In the genomic region with DNA sequence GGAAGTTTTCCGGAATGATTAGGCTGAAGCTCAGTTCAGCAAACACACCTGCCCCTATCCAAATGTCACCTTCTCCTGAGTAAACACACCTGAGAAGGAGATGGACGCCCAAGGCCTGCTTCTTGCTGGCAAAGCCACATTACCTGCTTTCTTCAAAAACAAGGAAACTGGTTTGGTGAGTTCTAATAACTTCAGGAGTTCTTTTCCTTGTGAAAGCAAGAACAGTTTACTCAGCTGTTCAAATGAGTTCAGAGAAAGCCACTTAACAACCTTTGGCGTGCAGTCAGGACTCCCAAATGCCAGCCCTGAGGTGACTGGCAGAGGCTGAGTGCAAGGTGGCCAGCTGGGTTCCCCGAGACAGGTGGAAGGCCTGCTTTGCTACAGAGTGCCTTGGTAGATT, we compare ENCODE assay signal across 16 cellular contexts.
DNase-seq lines count a peak whose midpoint lies in the region; ATAC-seq and TF ChIP-seq lines count a peak whose summit lies in the region.
"Had no signal": no experiment of that assay in that cellular context is flagged by ENCODE, and none has a peak within 500 bp of the region (broad histone marks: within the 10 kb centered on the region; RNA-seq: fewer than 3 reads in every experiment).

No MANE protein-coding gene starts in this region.

- H3K27me3 ChIP-seq in MG63, result no peaks in the 10 kb centered on the region
- no peaks in the 10 kb centered on the region for H3K27me3 ChIP-seq in BE2C
- H3K27me3 ChIP-seq: adrenal gland had no signal

- H3K36me3 Mint-ChIP-seq in progenitor cell of endocrine pancreas (ENCODE audit: insufficient read depth), result peaks cover 69% of the 10 kb centered on the region

- H3K36me3 ChIP-seq in MG63 (peaks cover 10% of the 10 kb centered on the region), BE2C (peaks cover 29% of the 10 kb centered on the region)

- no peaks in the 10 kb centered on the region for H3K27me3 Mint-ChIP-seq in progenitor cell of endocrine pancreas

- H3K4me3 ChIP-seq in epithelial cell of esophagus (ENCODE audit: low read length) (no peak overlapping the region), MG63 (no peak overlapping the region), BE2C (ENCODE audit: low read depth, low read length) (no peak overlapping the region)
- H3K4me3 ChIP-seq: adrenal gland, K562 had no signal

- no peak for ATAC-seq in HG02763 (IDR thresholded peaks at IDR 0.05; ENCODE audit: unreplicated experiment)
- ATAC-seq: activated T-cell treated with anti-CD3 and anti-CD28 coated beads, Interleukin-2, amount 50 U/mL, for 4 hours; K562; naive thymus-derived CD4-positive, alpha-beta T cell; SK-N-SH treated with all-trans-retinoic acid at 6 μM for 48 hours had no signal

- peaks cover 63% of the 10 kb centered on the region for H3K4me1 Mint-ChIP-seq in progenitor cell of endocrine pancreas (ENCODE audit: low read depth)

- peak overlapping the region; percentile 58 for H3K4me3 Mint-ChIP-seq in progenitor cell of endocrine pancreas (ENCODE audit: low read depth)
- H3K4me3 Mint-ChIP-seq: activated T-cell treated with anti-CD3 and anti-CD28 coated beads, Interleukin-2, amount 50 U/mL, for 4 hours; CD4-positive, CD25-positive, alpha-beta regulatory T cell; naive thymus-derived CD4-positive, alpha-beta T cell had no signal

- H3K4me1 ChIP-seq in BE2C, result no peaks in the 10 kb centered on the region
- H3K4me1 ChIP-seq: adrenal gland had no signal

- H3K27ac Mint-ChIP-seq in progenitor cell of endocrine pancreas, result peak overlapping the region; percentile 98
- H3K27ac Mint-ChIP-seq: CD4-positive, CD25-positive, alpha-beta regulatory T cell; naive thymus-derived CD4-positive, alpha-beta T cell had no signal

- H3K9me3 ChIP-seq in MG63, result no peaks in the 10 kb centered on the region
- no peaks in the 10 kb centered on the region for H3K9me3 ChIP-seq in BE2C
- H3K9me3 ChIP-seq: adrenal gland had no signal

- TF ChIP-seq CTCF in epithelial cell of esophagus (IDR thresholded peaks at IDR 0.05; ENCODE audit: insufficient read depth, low read depth, low read length, missing control alignments) (no peak), progenitor cell of endocrine pancreas (IDR thresholded peaks at IDR 0.05; ENCODE audit: unreplicated experiment) (no peak), BE2C (IDR thresholded peaks at IDR 0.05; ENCODE audit: low read depth, low read length) (no peak)

- H3K9me3 Mint-ChIP-seq in progenitor cell of endocrine pancreas (ENCODE audit: low read depth), result peaks cover 6% of the 10 kb centered on the region

- DNase-seq in HT-29 (ENCODE audit: low spot score) (peak; percentile 97), NCI-H2107 treated with DMSO at 0.1 percent for 48 hours (lab: John Stamatoyannopoulos, UW; ENCODE audit: unreplicated experiment) (peak; percentile 64), epithelial cell of esophagus (ENCODE audit: low read depth) (peak; percentile 90), progenitor cell of endocrine pancreas (ENCODE audit: low spot score, unreplicated experiment) (peak; percentile 44), MG63 (no peak), BE2C (no peak), CD1c-positive myeloid dendritic cell (ENCODE audit: extremely low spot score) (no peak)
- DNase-seq: activated T-cell treated with anti-CD3 and anti-CD28 coated beads, Interleukin-2, amount 50 U/mL, for 4 hours; adrenal gland; CD4-positive, CD25-positive, alpha-beta regulatory T cell; cortex of kidney; naive thymus-derived CD4-positive, alpha-beta T cell; NK-92 treated with Interleukin-12 subunit alpha and Interleukin-12 subunit beta, amount 100 ng/mL, for 24 hours had no signal

Comparison
In these comparisons a context has a peak if more than half of its experiments do, and no peak if none do; other contexts are left out.
1. DNase-seq: peak in HT-29 (single experiment), NCI-H2107 treated with DMSO at 0.1 percent for 48 hours (single experiment), epithelial cell of esophagus (single experiment) and progenitor cell of endocrine pancreas (single experiment); none in MG63 (single experiment), BE2C (single experiment) and CD1c-positive myeloid dendritic cell (single experiment).